8 cellular contexts compared by ENCODE assay signal in the genomic region with DNA sequence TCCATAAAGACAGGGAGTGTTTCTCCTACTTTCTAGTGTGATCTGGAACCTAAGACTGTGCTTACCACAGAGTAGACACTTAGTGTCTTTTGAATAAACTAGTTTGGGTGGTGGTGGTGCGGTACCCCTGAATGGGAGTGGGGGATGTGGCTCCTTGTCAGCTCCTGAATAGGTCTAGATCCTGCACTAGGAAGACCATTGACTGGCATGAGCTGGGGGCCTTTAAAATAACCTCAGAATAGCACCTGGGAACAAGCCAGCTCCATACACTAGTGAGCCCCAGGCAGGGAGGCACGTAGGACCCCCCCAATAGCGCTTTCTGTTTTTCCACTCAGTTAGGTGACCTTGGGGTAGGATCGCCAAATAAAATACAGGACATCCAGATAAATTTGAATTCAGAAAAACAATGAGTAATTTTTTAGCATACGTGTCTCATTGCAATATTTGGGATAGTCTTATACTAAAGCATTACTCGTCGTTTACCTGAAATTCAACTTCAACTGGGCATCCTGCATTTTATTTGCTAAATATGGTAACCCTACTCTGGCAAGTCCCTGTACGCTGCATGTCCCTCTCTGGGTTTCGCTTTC. TPM values are rescaled to one million over a fixed set of nuclear protein-coding genes. Genes with fewer than 3 reads are reported as not detected.
DNase-seq lines count a peak whose midpoint lies in the region; ATAC-seq, FAIRE-seq and TF ChIP-seq lines count a peak whose summit lies in the region.

No MANE protein-coding gene starts in this region.

- H3K4me3 ChIP-seq in DND-41 (ENCODE audit: low read depth in 1 of 2, low read length in 2 of 2) = peak overlapping the region; percentile 93 to 95
- peak overlapping the region; percentile 75 for H3K4me3 ChIP-seq in RWPE2 (ENCODE audit: severe bottlenecking)
- peak overlapping the region; percentile 61 to 74 (median 66) for H3K4me3 ChIP-seq in esophagus muscularis mucosa

- in situ Hi-C loops in GM13977 (cut with MboI; ENCODE audit: low pct_unique_long_range_greater_than_20kb, low sequenced_read_pairs, unreplicated experiment) = no loop called here

- H3K4me2 ChIP-seq in DND-41 (ENCODE audit: insufficient read depth, low read length) = peak overlapping the region; percentile 77

- no peak for FAIRE-seq in GM12892 (lab: Jason Lieb, UNC)

- H2AFZ ChIP-seq in DND-41 (ENCODE audit: low read depth, low read length) = peak overlapping the region; percentile 98

- intact Hi-C loops in esophagus muscularis mucosa (cut with DNase I) = loop anchor here (5.0 to 10.0 kb wide), 2 partner anchors 56 to 348 kb away; partner anchors contain the start of genes TRIM62 and ZSCAN20

- peaks cover 4% of the 10 kb centered on the region for H3K36me3 Mint-ChIP-seq in progenitor cell of endocrine pancreas (ENCODE audit: insufficient read depth)

- no peaks in the 10 kb centered on the region for H4K20me1 ChIP-seq in DND-41 (ENCODE audit: insufficient read depth, low read length)

- peaks cover 28% of the 10 kb centered on the region for H3K79me2 ChIP-seq in DND-41 (ENCODE audit: insufficient read depth, low read length)

- no peaks in the 10 kb centered on the region for H3K27me3 ChIP-seq in DND-41 (ENCODE audit: insufficient read depth, low read length, poor library complexity)
- H3K27me3 ChIP-seq in RWPE2 (ENCODE audit: insufficient read depth, poor library complexity, severe bottlenecking) = no peaks in the 10 kb centered on the region
- H3K27me3 ChIP-seq in esophagus muscularis mucosa = no peaks in the 10 kb centered on the region

- H3K4me3 Mint-ChIP-seq in progenitor cell of endocrine pancreas (ENCODE audit: low read depth) = peak overlapping the region; percentile 89

- no peak for TF ChIP-seq POLR2A in esophagus muscularis mucosa (IDR thresholded peaks at IDR 0.05; ENCODE audit: low read depth)
- no peak for TF ChIP-seq POLR2A in GM12892 (IDR thresholded peaks at IDR 0.05; ENCODE audit: low read depth, low read length)

- peaks cover 1% of the 10 kb centered on the region for H3K4me1 Mint-ChIP-seq in progenitor cell of endocrine pancreas (ENCODE audit: low read depth)

- no peak for TF ChIP-seq EP300 in esophagus muscularis mucosa (IDR thresholded peaks at IDR 0.05)

- peaks cover 4% of the 10 kb centered on the region for H3K9me3 Mint-ChIP-seq in progenitor cell of endocrine pancreas (ENCODE audit: low read depth)

- H3K9me3 ChIP-seq in DND-41 (ENCODE audit: insufficient read depth, low read length, severe bottlenecking) (no peaks in the 10 kb centered on the region), RWPE2 (ENCODE audit: severe bottlenecking) (no peaks in the 10 kb centered on the region), esophagus muscularis mucosa (no peaks in the 10 kb centered on the region)

- peak overlapping the region; percentile 93 for H3K27ac Mint-ChIP-seq in progenitor cell of endocrine pancreas

- no peak for TF ChIP-seq CTCF in DND-41 (IDR thresholded peaks at IDR 0.05; ENCODE audit: borderline replicate concordance, extremely low read depth, low read length, poor library complexity, severe bottlenecking)
- TF ChIP-seq CTCF in RWPE2 (IDR thresholded peaks at IDR 0.05; ENCODE audit: poor library complexity, severe bottlenecking) = no peak
- no peak for TF ChIP-seq CTCF in esophagus muscularis mucosa (IDR thresholded peaks at IDR 0.05)
- TF ChIP-seq CTCF in progenitor cell of endocrine pancreas (IDR thresholded peaks at IDR 0.05; ENCODE audit: unreplicated experiment) = no peak
- TF ChIP-seq CTCF in GM13977 (IDR thresholded peaks at IDR 0.05; ENCODE audit: extremely low read depth, insufficient read depth, missing control alignments) = no peak

- DNase-seq in DND-41 = no peak
- no peak for DNase-seq in RWPE2 (ENCODE audit: low spot score)
- DNase-seq in esophagus muscularis mucosa (ENCODE audit: extremely low spot score) = no peak
- DNase-seq in progenitor cell of endocrine pancreas (ENCODE audit: low spot score, unreplicated experiment) = no peak
- DNase-seq in GM12892 (ENCODE audit: insufficient read length) = no peak
- no peak for DNase-seq in glomerular visceral epithelial cell (ENCODE audit: extremely low spot score)
- DNase-seq in NCI-H1436 treated with DMSO at 0.1 percent for 48 hours (lab: John Stamatoyannopoulos, UW) = no peak
- DNase-seq in GM13977 (ENCODE audit: low spot score) = no peak

- peak overlapping the region; percentile 88 for H3K9ac ChIP-seq in DND-41 (ENCODE audit: low read depth, low read length)

- H3K36me3 ChIP-seq in DND-41 (ENCODE audit: insufficient read depth, low read length) (no peaks in the 10 kb centered on the region), RWPE2 (ENCODE audit: low read depth) (peaks cover 4% of the 10 kb centered on the region), esophagus muscularis mucosa (no peaks in the 10 kb centered on the region)

- H3K27ac ChIP-seq in DND-41 (ENCODE audit: low read length) (peak overlapping the region; percentile 99), RWPE2 (ENCODE audit: poor library complexity, severe bottlenecking) (peak overlapping the region; percentile 41), esophagus muscularis mucosa (replicated peaks in 1 of 4) (peak overlapping the region; percentile 77 to 85 (median 80))

- WGBS in esophagus muscularis mucosa = 24% methylated on average over 9 of the region's 9 CpGs

- peaks cover 37% of the 10 kb centered on the region for H3K27me3 Mint-ChIP-seq in progenitor cell of endocrine pancreas

- H3K4me1 ChIP-seq in DND-41 (ENCODE audit: insufficient read depth, low read length) (peaks cover 46% of the 10 kb centered on the region), RWPE2 (ENCODE audit: insufficient read depth, poor library complexity, severe bottlenecking) (peaks cover 7% of the 10 kb centered on the region), esophagus muscularis mucosa (peaks cover 17 to 31% (median 24%) of the 10 kb centered on the region in 4 donors)

- ATAC-seq in DND-41 (ENCODE audit: insufficient read depth, low read depth) = no peak
- no peak for ATAC-seq in RWPE2 (ENCODE audit: low read depth)

RNA-seq across cellular contexts. Expression of gene AZIN2, which starts 45.6 kb away (rescaled TPM):
- total RNA-seq in esophagus muscularis mucosa (1 to 10 TPM; 2.5 to 6.1 (median 4.1) TPM), progenitor cell of endocrine pancreas (4.8 and 5.2 TPM in 2 replicates)
- 0.42 TPM for polyA plus RNA-seq in GM12892 (2012; ENCODE audit: missing spikeins)

RNA-seq across cellular contexts. Expression of gene TRIM62, which starts 55.3 kb away (rescaled TPM):
- total RNA-seq in esophagus muscularis mucosa = 1 to 10 TPM; 5.0 to 9.3 (median 7.8) TPM
- total RNA-seq in progenitor cell of endocrine pancreas = 6.6 and 7.4 TPM in 2 replicates
- 1.1 TPM for polyA plus RNA-seq in GM12892 (2012; ENCODE audit: missing spikeins)

Comparison
In these comparisons a context has a peak if more than half of its experiments do, and no peak if none do; other contexts are left out.
1. H3K27ac ChIP-seq: peak in every context shown above with its lines; median percentile 99 in DND-41; 80 in esophagus muscularis mucosa; 41 in RWPE2.